Comparison of ENCODE assay signal across 19 cellular contexts in genomic region chr6:15340105-15340601, GRCh38.
DNase-seq lines count a peak whose midpoint lies in the region; ATAC-seq and TF ChIP-seq lines count a peak whose summit lies in the region.
"Had no signal": no experiment of that assay in that cellular context is flagged by ENCODE, and none has a peak within 500 bp of the region (broad histone marks: within the 10 kb centered on the region; RNA-seq: fewer than 3 reads in every experiment).

No MANE protein-coding gene starts in this region.

- no peaks in the 10 kb centered on the region for H3K9me3 Mint-ChIP-seq in T-helper 1 cell treated with Interleukin-12 subunit alpha and Interleukin-12 subunit beta and Interleukin-4 antibody, amounts not matched to agents 30 μg/mL and 1 μg/mL, for 36 hours
- H3K9me3 Mint-ChIP-seq in WTC11 (no peaks in the 10 kb centered on the region), immature natural killer cell (no peaks in the 10 kb centered on the region)

- intact Hi-C loops in esophagus squamous epithelium (cut with DNase I): no loop called here

- no peak overlapping the region for H3K4me3 ChIP-seq in DOHH2 (ENCODE audit: low read length)
- H3K4me3 ChIP-seq in esophagus squamous epithelium: no peak overlapping the region
- H3K4me3 ChIP-seq: cardiac muscle cell, GM23248, heart right ventricle, lung, psoas muscle had no signal

- no peak for TF ChIP-seq POLR2A in esophagus squamous epithelium (IDR thresholded peaks at IDR 0.05)
- no peak for TF ChIP-seq POLR2A in GM18505 (IDR thresholded peaks at IDR 0.05; ENCODE audit: borderline replicate concordance, extremely low read depth, insufficient read depth, insufficient read length)

- peak overlapping the region; percentile 56 for H3K4me3 Mint-ChIP-seq in T-helper 1 cell treated with Interleukin-12 subunit alpha and Interleukin-12 subunit beta and Interleukin-4 antibody, amounts not matched to agents 30 μg/mL and 1 μg/mL, for 36 hours
- H3K4me3 Mint-ChIP-seq in WTC11 (peak overlapping the region; percentile 42), immature natural killer cell (peak overlapping the region; percentile 63 to 75 (median 74))

- H3K4me1 Mint-ChIP-seq in T-helper 1 cell treated with Interleukin-12 subunit alpha and Interleukin-12 subunit beta and Interleukin-4 antibody, amounts not matched to agents 30 μg/mL and 1 μg/mL, for 36 hours (ENCODE audit: low read depth): peaks cover 65% of the 10 kb centered on the region
- H3K4me1 Mint-ChIP-seq in WTC11: peaks cover 92% of the 10 kb centered on the region
- peaks cover 89 to 96% of the 10 kb centered on the region in 2 donors for H3K4me1 Mint-ChIP-seq in immature natural killer cell

- H3F3A ChIP-seq in DOHH2 (ENCODE audit: control insufficient read depth, insufficient read depth): no peaks in the 10 kb centered on the region

- H3K36me3 ChIP-seq in DOHH2 (ENCODE audit: control insufficient read depth, low read length) (no peaks in the 10 kb centered on the region), esophagus squamous epithelium (no peaks in the 10 kb centered on the region)
- H3K36me3 ChIP-seq: cardiac muscle cell, heart right ventricle had no signal

- H3K36me3 Mint-ChIP-seq in T-helper 1 cell treated with Interleukin-12 subunit alpha and Interleukin-12 subunit beta and Interleukin-4 antibody, amounts not matched to agents 30 μg/mL and 1 μg/mL, for 36 hours (ENCODE audit: low read depth): peaks cover 3% of the 10 kb centered on the region
- H3K36me3 Mint-ChIP-seq in WTC11 (no peaks in the 10 kb centered on the region), immature natural killer cell (no peaks in the 10 kb centered on the region)

- CTCF ChIA-PET in WTC11 (lab: Charles Lee): no interaction called here

- no peak for TF ChIP-seq CTCF in DOHH2 (IDR thresholded peaks at IDR 0.05; ENCODE audit: low read depth, low read length, poor library complexity, severe bottlenecking)
- TF ChIP-seq CTCF in WTC11 (IDR thresholded peaks at IDR 0.05): no peak
- no peak for TF ChIP-seq CTCF in esophagus squamous epithelium (IDR thresholded peaks at IDR 0.05)

- ATAC-seq in WTC11: no peak
- no peak for ATAC-seq in GM18505 (IDR thresholded peaks at IDR 0.05; ENCODE audit: unreplicated experiment)
- ATAC-seq: heart right ventricle, psoas muscle had no signal

- 91 to 93% methylated on average over 3 of the region's 3 CpGs for WGBS in esophagus squamous epithelium, 2 donors

- peaks cover 19% of the 10 kb centered on the region for H3K79me2 ChIP-seq in DOHH2 (ENCODE audit: control insufficient read depth, low read length)

- H3K9me3 ChIP-seq in DOHH2 (ENCODE audit: control insufficient read depth, insufficient read depth, low read length) (no peaks in the 10 kb centered on the region), esophagus squamous epithelium (no peaks in the 10 kb centered on the region)
- H3K9me3 ChIP-seq: heart right ventricle, psoas muscle had no signal

- H3K4me1 ChIP-seq in DOHH2 (ENCODE audit: control insufficient read depth, low read length): peaks cover 12% of the 10 kb centered on the region
- H3K4me1 ChIP-seq in esophagus squamous epithelium: peaks cover 6 to 56% (median 12%) of the 10 kb centered on the region in 3 donors

- peaks cover 5% of the 10 kb centered on the region for H4K20me1 ChIP-seq in DOHH2 (ENCODE audit: control insufficient read depth, insufficient read depth, low read depth, low read length)

- no peaks in the 10 kb centered on the region for H3K27me3 Mint-ChIP-seq in T-helper 1 cell treated with Interleukin-12 subunit alpha and Interleukin-12 subunit beta and Interleukin-4 antibody, amounts not matched to agents 30 μg/mL and 1 μg/mL, for 36 hours (ENCODE audit: low read depth)
- H3K27me3 Mint-ChIP-seq in WTC11 (ENCODE audit: low read depth): no peaks in the 10 kb centered on the region
- peaks cover 0 to 4% (median 1%) of the 10 kb centered on the region in 3 donors for H3K27me3 Mint-ChIP-seq in immature natural killer cell (ENCODE audit: low read depth in 3 of 3)

- peak overlapping the region; percentile 75 for H3K27ac Mint-ChIP-seq in T-helper 1 cell treated with Interleukin-12 subunit alpha and Interleukin-12 subunit beta and Interleukin-4 antibody, amounts not matched to agents 30 μg/mL and 1 μg/mL, for 36 hours
- H3K27ac Mint-ChIP-seq in WTC11: peak overlapping the region; percentile 68
- H3K27ac Mint-ChIP-seq in immature natural killer cell: peak overlapping the region; percentile 78 to 91 (median 88)

- POLR2A ChIA-PET in WTC11 (lab: Charles Lee): no interaction called here

- no peaks in the 10 kb centered on the region for H3K9me2 ChIP-seq in DOHH2 (replicated peaks; ENCODE audit: control insufficient read depth, low read length)

- no peak overlapping the region for H3K27ac ChIP-seq in DOHH2 (ENCODE audit: low read depth, low read length)
- H3K27ac ChIP-seq in esophagus squamous epithelium: peak overlapping the region in 1 of 4 donors; percentile 7
- H3K27ac ChIP-seq: 22Rv1, cardiac muscle cell, GM23248, heart right ventricle had no signal

- peak overlapping the region; percentile 21; the same call in 1 of the 2 replicates for H3K4me2 ChIP-seq in DOHH2 (ENCODE audit: low read length)

- DNase-seq in T-helper 1 cell (no peak), WTC11 (ENCODE audit: low spot score) (no peak), immature natural killer cell (no peak), pons (ENCODE audit: low spot score) (no peak), esophagus squamous epithelium (lab: John Stamatoyannopoulos, UW) (no peak)
- DNase-seq: C1 segment of cervical spinal cord; GM23248; heart right ventricle; NCI-H1694; NCI-H345; psoas muscle; SHP77 treated with DMSO at 0.1 percent for 48 hours; stimulated activated naive CD4-positive, alpha-beta T cell treated with Interleukin-2 at 50 U/mL for 16 hours had no signal

- no peaks in the 10 kb centered on the region for H3K27me3 ChIP-seq in DOHH2 (ENCODE audit: control insufficient read depth, low read length)
- H3K27me3 ChIP-seq in esophagus squamous epithelium: no peaks in the 10 kb centered on the region
- H3K27me3 ChIP-seq: cardiac muscle cell, heart right ventricle had no signal

TF ChIP-seq in WTC11, 78 proteins besides CTCF, POLR2A, EP300 and RAD21:
- TF ChIP-seq NFATC4 (CRISPR knock-in tag; IDR thresholded peaks at IDR 0.05) (no peak), OVOL2 (CRISPR knock-in tag; IDR thresholded peaks at IDR 0.05; ENCODE audit: borderline replicate concordance) (no peak), TEAD1 (CRISPR knock-in tag; IDR thresholded peaks at IDR 0.05) (no peak), SMAD3 (CRISPR knock-in tag; IDR thresholded peaks at IDR 0.05; ENCODE audit: borderline replicate concordance) (no peak), ZNF671 (CRISPR knock-in tag; IDR thresholded peaks at IDR 0.05) (no peak), FOXK1 (CRISPR knock-in tag; IDR thresholded peaks at IDR 0.05) (no peak), SMAD4 (CRISPR knock-in tag; IDR thresholded peaks at IDR 0.05) (no peak)
- TF ChIP-seq, protein P1, sequence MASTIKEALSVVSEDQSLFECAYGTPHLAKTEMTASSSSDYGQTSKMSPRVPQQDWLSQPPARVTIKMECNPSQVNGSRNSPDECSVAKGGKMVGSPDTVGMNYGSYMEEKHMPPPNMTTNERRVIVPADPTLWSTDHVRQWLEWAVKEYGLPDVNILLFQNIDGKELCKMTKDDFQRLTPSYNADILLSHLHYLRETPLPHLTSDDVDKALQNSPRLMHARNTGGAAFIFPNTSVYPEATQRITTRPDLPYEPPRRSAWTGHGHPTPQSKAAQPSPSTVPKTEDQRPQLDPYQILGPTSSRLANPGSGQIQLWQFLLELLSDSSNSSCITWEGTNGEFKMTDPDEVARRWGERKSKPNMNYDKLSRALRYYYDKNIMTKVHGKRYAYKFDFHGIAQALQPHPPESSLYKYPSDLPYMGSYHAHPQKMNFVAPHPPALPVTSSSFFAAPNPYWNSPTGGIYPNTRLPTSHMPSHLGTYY (CRISPR knock-in tag; IDR thresholded peaks at IDR 0.05): no peak
- TF ChIP-seq, protein P2, sequence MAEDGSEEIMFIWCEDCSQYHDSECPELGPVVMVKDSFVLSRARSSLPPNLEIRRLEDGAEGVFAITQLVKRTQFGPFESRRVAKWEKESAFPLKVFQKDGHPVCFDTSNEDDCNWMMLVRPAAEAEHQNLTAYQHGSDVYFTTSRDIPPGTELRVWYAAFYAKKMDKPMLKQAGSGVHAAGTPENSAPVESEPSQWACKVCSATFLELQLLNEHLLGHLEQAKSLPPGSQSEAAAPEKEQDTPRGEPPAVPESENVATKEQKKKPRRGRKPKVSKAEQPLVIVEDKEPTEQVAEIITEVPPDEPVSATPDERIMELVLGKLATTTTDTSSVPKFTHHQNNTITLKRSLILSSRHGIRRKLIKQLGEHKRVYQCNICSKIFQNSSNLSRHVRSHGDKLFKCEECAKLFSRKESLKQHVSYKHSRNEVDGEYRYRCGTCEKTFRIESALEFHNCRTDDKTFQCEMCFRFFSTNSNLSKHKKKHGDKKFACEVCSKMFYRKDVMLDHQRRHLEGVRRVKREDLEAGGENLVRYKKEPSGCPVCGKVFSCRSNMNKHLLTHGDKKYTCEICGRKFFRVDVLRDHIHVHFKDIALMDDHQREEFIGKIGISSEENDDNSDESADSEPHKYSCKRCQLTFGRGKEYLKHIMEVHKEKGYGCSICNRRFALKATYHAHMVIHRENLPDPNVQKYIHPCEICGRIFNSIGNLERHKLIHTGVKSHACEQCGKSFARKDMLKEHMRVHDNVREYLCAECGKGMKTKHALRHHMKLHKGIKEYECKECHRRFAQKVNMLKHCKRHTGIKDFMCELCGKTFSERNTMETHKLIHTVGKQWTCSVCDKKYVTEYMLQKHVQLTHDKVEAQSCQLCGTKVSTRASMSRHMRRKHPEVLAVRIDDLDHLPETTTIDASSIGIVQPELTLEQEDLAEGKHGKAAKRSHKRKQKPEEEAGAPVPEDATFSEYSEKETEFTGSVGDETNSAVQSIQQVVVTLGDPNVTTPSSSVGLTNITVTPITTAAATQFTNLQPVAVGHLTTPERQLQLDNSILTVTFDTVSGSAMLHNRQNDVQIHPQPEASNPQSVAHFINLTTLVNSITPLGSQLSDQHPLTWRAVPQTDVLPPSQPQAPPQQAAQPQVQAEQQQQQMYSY (CRISPR knock-in tag; IDR thresholded peaks at IDR 0.05): no peak
